Comparison of ENCODE assay signal across 1 cellular context in the genomic region with DNA sequence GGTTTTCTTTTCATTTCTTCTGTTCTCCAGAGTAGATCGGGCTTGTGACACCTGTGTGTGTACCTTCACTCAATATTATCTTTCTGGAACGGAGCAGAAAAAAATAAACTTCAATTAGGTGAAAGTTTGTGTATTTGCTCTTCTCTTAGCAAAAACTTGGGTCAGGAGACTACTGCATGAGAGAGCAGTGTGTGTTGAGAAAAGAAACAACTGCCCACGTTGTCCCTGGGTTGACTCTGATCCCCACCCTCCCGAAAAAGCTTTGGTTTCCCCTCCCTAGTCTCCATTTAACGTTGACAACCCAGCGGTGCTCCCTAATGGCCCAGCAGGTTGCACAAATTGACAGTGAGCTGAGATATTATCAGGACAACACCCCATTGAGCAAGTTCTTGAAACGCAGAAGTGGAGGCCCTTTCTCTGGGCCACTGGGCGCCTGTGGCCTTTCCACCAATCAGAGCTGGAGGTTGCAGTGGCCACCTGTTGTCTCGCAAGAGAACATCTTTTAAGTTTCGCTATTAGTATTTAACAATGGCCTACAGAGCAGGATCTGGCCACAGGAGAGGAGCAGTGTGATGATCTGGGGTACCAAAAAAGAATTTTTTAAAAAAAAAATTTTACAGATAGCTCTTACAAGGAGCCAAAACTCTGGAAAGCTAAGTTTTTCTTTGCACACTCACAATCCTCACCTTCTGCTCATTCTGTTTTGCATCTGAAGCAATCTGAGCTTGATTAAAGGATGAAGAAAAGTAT.
TF ChIP-seq lines count a peak whose summit lies in the region.

No MANE protein-coding gene starts in this region.

TF ChIP-seq in HepG2, 621 proteins besides CTCF, POLR2A, EP300 and RAD21 (continued from another document and continues in another):
- TF ChIP-seq, protein P1, sequence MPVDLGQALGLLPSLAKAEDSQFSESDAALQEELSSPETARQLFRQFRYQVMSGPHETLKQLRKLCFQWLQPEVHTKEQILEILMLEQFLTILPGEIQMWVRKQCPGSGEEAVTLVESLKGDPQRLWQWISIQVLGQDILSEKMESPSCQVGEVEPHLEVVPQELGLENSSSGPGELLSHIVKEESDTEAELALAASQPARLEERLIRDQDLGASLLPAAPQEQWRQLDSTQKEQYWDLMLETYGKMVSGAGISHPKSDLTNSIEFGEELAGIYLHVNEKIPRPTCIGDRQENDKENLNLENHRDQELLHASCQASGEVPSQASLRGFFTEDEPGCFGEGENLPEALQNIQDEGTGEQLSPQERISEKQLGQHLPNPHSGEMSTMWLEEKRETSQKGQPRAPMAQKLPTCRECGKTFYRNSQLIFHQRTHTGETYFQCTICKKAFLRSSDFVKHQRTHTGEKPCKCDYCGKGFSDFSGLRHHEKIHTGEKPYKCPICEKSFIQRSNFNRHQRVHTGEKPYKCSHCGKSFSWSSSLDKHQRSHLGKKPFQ (CRISPR knock-in tag; IDR thresholded peaks at IDR 0.05; ENCODE audit: insufficient replicate concordance) = peak; percentile 28
- TF ChIP-seq ELF4 (CRISPR knock-in tag; IDR thresholded peaks at IDR 0.05; ENCODE audit: borderline replicate concordance) = no peak
- TF ChIP-seq, protein P2, sequence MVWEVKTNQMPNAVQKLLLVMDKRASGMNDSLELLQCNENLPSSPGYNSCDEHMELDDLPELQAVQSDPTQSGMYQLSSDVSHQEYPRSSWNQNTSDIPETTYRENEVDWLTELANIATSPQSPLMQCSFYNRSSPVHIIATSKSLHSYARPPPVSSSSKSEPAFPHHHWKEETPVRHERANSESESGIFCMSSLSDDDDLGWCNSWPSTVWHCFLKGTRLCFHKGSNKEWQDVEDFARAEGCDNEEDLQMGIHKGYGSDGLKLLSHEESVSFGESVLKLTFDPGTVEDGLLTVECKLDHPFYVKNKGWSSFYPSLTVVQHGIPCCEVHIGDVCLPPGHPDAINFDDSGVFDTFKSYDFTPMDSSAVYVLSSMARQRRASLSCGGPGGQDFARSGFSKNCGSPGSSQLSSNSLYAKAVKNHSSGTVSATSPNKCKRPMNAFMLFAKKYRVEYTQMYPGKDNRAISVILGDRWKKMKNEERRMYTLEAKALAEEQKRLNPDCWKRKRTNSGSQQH (CRISPR knock-in tag; IDR thresholded peaks at IDR 0.05; ENCODE audit: low read depth) = no peak; the same call in 1 of the 2 replicates
- peak; percentile 100 for TF ChIP-seq ZNF543 (CRISPR knock-in tag; IDR thresholded peaks at IDR 0.05)
- peak; percentile 73 for TF ChIP-seq BCL6 (CRISPR knock-in tag; IDR thresholded peaks at IDR 0.05)
- TF ChIP-seq KLF6 (CRISPR knock-in tag; IDR thresholded peaks at IDR 0.05) = 0 out of 2 replicates have a peak, but pooled peaks have one; percentile 18
- TF ChIP-seq, protein P3, sequence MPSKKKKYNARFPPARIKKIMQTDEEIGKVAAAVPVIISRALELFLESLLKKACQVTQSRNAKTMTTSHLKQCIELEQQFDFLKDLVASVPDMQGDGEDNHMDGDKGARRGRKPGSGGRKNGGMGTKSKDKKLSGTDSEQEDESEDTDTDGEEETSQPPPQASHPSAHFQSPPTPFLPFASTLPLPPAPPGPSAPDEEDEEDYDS (CRISPR knock-in tag; IDR thresholded peaks at IDR 0.05) = peak; percentile 62
- TF ChIP-seq ZNF350 (CRISPR knock-in tag; IDR thresholded peaks at IDR 0.05; ENCODE audit: borderline replicate concordance, low read depth) = peak; percentile 49; the same call in 1 of the 2 replicates
- TF ChIP-seq REPIN1 (CRISPR knock-in tag; IDR thresholded peaks at IDR 0.05; ENCODE audit: borderline replicate concordance, low read depth) = peak; percentile 0; the same call in 1 of the 2 replicates
- no peak for TF ChIP-seq ZNF878 (CRISPR knock-in tag; IDR thresholded peaks at IDR 0.05)
- TF ChIP-seq POLR2G (IDR thresholded peaks at IDR 0.05; ENCODE audit: low read depth, low read length) = 0 out of 2 replicates have a peak, but pooled peaks have one; percentile 55
- TF ChIP-seq, protein P4, sequence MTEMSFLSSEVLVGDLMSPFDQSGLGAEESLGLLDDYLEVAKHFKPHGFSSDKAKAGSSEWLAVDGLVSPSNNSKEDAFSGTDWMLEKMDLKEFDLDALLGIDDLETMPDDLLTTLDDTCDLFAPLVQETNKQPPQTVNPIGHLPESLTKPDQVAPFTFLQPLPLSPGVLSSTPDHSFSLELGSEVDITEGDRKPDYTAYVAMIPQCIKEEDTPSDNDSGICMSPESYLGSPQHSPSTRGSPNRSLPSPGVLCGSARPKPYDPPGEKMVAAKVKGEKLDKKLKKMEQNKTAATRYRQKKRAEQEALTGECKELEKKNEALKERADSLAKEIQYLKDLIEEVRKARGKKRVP (CRISPR knock-in tag; IDR thresholded peaks at IDR 0.05) = peak in 1 of 2 experiments; percentile 37; a peak in 1 of 4 replicates
- TF ChIP-seq TMF1 (CRISPR knock-in tag; IDR thresholded peaks at IDR 0.05; ENCODE audit: low read depth) = no peak
- TF ChIP-seq, protein P5, sequence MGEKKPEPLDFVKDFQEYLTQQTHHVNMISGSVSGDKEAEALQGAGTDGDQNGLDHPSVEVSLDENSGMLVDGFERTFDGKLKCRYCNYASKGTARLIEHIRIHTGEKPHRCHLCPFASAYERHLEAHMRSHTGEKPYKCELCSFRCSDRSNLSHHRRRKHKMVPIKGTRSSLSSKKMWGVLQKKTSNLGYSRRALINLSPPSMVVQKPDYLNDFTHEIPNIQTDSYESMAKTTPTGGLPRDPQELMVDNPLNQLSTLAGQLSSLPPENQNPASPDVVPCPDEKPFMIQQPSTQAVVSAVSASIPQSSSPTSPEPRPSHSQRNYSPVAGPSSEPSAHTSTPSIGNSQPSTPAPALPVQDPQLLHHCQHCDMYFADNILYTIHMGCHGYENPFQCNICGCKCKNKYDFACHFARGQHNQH (CRISPR knock-in tag; IDR thresholded peaks at IDR 0.05) = no peak
- 0 out of 2 replicates have a peak, but pooled peaks have one; percentile 26 for TF ChIP-seq ZNF335 (CRISPR knock-in tag; IDR thresholded peaks at IDR 0.05)
- TF ChIP-seq, protein P6, sequence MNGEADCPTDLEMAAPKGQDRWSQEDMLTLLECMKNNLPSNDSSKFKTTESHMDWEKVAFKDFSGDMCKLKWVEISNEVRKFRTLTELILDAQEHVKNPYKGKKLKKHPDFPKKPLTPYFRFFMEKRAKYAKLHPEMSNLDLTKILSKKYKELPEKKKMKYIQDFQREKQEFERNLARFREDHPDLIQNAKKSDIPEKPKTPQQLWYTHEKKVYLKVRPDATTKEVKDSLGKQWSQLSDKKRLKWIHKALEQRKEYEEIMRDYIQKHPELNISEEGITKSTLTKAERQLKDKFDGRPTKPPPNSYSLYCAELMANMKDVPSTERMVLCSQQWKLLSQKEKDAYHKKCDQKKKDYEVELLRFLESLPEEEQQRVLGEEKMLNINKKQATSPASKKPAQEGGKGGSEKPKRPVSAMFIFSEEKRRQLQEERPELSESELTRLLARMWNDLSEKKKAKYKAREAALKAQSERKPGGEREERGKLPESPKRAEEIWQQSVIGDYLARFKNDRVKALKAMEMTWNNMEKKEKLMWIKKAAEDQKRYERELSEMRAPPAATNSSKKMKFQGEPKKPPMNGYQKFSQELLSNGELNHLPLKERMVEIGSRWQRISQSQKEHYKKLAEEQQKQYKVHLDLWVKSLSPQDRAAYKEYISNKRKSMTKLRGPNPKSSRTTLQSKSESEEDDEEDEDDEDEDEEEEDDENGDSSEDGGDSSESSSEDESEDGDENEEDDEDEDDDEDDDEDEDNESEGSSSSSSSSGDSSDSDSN (CRISPR knock-in tag; IDR thresholded peaks at IDR 0.05) = peak; percentile 53; the same call in 1 of the 2 replicates
- peak; percentile 15; the same call in 1 of the 2 replicates for TF ChIP-seq TBX2 (CRISPR knock-in tag; IDR thresholded peaks at IDR 0.05; ENCODE audit: borderline replicate concordance)
- TF ChIP-seq ZBTB7B (CRISPR knock-in tag; IDR thresholded peaks at IDR 0.05) = no peak
- TF ChIP-seq SOX13 (IDR thresholded peaks at IDR 0.05) = no peak
- TF ChIP-seq SOX13 (CRISPR knock-in tag; conservative IDR thresholded peaks at IDR 0.05 in 1 of 2, IDR thresholded peaks at IDR 0.05 in 1 of 2) = peak in 1 of 2 experiments; percentile 58; a peak in 1 of 4 replicates
- TF ChIP-seq, protein P7, sequence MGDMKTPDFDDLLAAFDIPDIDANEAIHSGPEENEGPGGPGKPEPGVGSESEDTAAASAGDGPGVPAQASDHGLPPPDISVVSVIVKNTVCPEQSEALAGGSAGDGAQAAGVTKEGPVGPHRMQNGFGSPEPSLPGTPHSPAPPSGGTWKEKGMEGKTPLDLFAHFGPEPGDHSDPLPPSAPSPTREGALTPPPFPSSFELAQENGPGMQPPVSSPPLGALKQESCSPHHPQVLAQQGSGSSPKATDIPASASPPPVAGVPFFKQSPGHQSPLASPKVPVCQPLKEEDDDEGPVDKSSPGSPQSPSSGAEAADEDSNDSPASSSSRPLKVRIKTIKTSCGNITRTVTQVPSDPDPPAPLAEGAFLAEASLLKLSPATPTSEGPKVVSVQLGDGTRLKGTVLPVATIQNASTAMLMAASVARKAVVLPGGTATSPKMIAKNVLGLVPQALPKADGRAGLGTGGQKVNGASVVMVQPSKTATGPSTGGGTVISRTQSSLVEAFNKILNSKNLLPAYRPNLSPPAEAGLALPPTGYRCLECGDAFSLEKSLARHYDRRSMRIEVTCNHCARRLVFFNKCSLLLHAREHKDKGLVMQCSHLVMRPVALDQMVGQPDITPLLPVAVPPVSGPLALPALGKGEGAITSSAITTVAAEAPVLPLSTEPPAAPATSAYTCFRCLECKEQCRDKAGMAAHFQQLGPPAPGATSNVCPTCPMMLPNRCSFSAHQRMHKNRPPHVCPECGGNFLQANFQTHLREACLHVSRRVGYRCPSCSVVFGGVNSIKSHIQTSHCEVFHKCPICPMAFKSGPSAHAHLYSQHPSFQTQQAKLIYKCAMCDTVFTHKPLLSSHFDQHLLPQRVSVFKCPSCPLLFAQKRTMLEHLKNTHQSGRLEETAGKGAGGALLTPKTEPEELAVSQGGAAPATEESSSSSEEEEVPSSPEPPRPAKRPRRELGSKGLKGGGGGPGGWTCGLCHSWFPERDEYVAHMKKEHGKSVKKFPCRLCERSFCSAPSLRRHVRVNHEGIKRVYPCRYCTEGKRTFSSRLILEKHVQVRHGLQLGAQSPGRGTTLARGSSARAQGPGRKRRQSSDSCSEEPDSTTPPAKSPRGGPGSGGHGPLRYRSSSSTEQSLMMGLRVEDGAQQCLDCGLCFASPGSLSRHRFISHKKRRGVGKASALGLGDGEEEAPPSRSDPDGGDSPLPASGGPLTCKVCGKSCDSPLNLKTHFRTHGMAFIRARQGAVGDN (CRISPR knock-in tag; IDR thresholded peaks at IDR 0.05) = peak; percentile 36; the same call in 1 of the 2 replicates
- TF ChIP-seq, protein P8, sequence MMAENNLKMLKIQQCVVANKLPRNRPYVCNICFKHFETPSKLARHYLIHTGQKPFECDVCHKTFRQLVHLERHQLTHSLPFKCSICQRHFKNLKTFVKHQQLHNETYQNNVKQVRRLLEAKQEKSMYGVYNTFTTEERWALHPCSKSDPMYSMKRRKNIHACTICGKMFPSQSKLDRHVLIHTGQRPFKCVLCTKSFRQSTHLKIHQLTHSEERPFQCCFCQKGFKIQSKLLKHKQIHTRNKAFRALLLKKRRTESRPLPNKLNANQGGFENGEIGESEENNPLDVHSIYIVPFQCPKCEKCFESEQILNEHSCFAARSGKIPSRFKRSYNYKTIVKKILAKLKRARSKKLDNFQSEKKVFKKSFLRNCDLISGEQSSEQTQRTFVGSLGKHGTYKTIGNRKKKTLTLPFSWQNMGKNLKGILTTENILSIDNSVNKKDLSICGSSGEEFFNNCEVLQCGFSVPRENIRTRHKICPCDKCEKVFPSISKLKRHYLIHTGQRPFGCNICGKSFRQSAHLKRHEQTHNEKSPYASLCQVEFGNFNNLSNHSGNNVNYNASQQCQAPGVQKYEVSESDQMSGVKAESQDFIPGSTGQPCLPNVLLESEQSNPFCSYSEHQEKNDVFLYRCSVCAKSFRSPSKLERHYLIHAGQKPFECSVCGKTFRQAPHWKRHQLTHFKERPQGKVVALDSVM (CRISPR knock-in tag; IDR thresholded peaks at IDR 0.05) = no peak
- no peak for TF ChIP-seq RFX3 (CRISPR knock-in tag; IDR thresholded peaks at IDR 0.05)
- TF ChIP-seq ZFX (CRISPR knock-in tag; IDR thresholded peaks at IDR 0.05; ENCODE audit: low read depth) = peak; percentile 77
- TF ChIP-seq BHLHE40 (IDR thresholded peaks at IDR 0.05; ENCODE audit: low read length) = 0 out of 2 replicates have a peak, but pooled peaks have one; percentile 16
- peak; percentile 14; the same call in 1 of the 2 replicates for TF ChIP-seq KDM2A (CRISPR knock-in tag; IDR thresholded peaks at IDR 0.05; ENCODE audit: borderline replicate concordance, low read depth)
- TF ChIP-seq, protein P9, sequence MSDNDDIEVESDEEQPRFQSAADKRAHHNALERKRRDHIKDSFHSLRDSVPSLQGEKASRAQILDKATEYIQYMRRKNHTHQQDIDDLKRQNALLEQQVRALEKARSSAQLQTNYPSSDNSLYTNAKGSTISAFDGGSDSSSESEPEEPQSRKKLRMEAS (IDR thresholded peaks at IDR 0.05) = peak; percentile 41; the same call in 1 of the 2 replicates
- TF ChIP-seq, protein P10, sequence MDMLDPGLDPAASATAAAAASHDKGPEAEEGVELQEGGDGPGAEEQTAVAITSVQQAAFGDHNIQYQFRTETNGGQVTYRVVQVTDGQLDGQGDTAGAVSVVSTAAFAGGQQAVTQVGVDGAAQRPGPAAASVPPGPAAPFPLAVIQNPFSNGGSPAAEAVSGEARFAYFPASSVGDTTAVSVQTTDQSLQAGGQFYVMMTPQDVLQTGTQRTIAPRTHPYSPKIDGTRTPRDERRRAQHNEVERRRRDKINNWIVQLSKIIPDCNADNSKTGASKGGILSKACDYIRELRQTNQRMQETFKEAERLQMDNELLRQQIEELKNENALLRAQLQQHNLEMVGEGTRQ (IDR thresholded peaks at IDR 0.05; ENCODE audit: low read depth, low read length) = peak; percentile 29; the same call in 1 of the 2 replicates
- TF ChIP-seq, protein P10 (CRISPR knock-in tag; IDR thresholded peaks at IDR 0.05; ENCODE audit: borderline replicate concordance) = no peak
- no peak for TF ChIP-seq ZNF34 (CRISPR knock-in tag; IDR thresholded peaks at IDR 0.05; ENCODE audit: borderline replicate concordance)
- TF ChIP-seq KDM4B (CRISPR knock-in tag; IDR thresholded peaks at IDR 0.05) = no peak
- TF ChIP-seq GABPB1 (CRISPR knock-in tag; IDR thresholded peaks at IDR 0.05) = no peak
- TF ChIP-seq MTF1 (CRISPR knock-in tag; IDR thresholded peaks at IDR 0.05) = no peak
- TF ChIP-seq, protein P11, sequence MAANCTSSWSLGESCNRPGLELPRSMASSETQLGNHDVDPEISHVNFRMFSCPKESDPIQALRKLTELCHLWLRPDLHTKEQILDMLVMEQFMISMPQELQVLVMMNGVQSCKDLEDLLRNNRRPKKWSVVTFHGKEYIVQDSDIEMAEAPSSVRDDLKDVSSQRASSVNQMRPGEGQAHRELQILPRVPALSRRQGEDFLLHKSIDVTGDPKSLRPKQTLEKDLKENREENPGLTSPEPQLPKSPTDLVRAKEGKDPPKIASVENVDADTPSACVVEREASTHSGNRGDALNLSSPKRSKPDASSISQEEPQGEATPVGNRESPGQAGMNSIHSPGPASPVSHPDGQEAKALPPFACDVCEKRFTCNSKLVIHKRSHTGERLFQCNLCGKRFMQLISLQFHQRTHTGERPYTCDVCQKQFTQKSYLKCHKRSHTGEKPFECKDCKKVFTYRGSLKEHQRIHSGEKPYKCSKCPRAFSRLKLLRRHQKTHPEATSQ (CRISPR knock-in tag; IDR thresholded peaks at IDR 0.05; ENCODE audit: borderline replicate concordance) = no peak; the same call in 1 of the 2 replicates
- no peak for TF ChIP-seq CBX2 (IDR thresholded peaks at IDR 0.05; ENCODE audit: low read depth, low read length)
- TF ChIP-seq CBX2 (CRISPR knock-in tag; IDR thresholded peaks at IDR 0.05; ENCODE audit: low read depth) = no peak
- TF ChIP-seq FOSL1 (CRISPR knock-in tag; IDR thresholded peaks at IDR 0.05; ENCODE audit: borderline replicate concordance) = no peak
